Comparison of ENCODE assay signal across 9 cellular contexts in the genomic region with DNA sequence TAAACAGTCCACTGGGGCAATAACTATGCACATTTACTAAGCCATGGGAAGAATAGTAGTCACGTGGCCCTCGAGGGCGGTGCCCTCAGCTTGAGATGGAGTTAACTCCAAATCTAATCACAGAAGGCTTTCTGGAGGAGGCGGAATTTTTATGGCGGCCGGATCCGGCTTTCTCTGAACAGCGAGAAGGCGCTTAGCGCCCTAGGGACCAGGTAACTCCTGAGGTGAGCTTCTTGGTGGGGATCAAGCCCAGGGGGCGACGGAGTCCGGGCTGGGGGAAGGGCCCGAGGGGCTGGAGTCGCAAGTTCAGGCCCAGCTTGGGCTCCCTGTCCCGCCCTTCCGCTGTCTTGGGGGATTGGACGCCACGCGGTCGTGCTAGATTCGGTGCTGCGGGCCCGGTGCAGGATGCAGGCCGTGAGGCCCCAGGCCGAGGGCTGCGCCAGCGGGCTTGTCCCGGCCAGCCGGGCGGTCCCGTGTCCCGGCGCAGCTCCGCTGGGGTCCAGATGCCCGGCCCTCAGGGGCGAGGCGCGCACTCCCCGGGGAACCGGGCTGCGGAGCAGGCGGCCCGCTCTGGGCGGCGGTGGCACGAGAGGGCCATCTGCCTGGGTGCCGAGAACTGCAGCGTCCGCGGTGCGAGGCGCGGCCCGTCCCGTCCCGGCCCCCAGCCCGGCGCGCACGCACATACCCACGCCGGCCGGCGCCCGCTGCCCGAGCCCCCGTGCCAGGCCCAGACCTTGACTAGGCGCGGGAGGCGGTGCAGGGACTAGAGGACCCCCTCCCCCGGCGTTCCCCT. TPM values are rescaled to one million over a fixed set of nuclear protein-coding genes. Genes with fewer than 3 reads are reported as not detected.
DNase-seq lines count a peak whose midpoint lies in the region; ATAC-seq and TF ChIP-seq lines count a peak whose summit lies in the region.
"Had no signal": no experiment of that assay in that cellular context is flagged by ENCODE, and none has a peak within 500 bp of the region (broad histone marks: within the 10 kb centered on the region; RNA-seq: fewer than 3 reads in every experiment).

No MANE protein-coding gene starts in this region.

- H3K27ac ChIP-seq in H9 (ENCODE audit: insufficient read length, low read depth, low read length) = no peak overlapping the region
- peak overlapping the region; percentile 99 for H3K27ac ChIP-seq in angular gyrus (ENCODE audit: low read depth, low read length)
- H3K27ac ChIP-seq in skeletal muscle tissue (ENCODE audit: low read depth, low read length) = peak overlapping the region; percentile 85

- peaks cover 4% of the 10 kb centered on the region; the same call in 1 of the 2 replicates for H3K27me3 Mint-ChIP-seq in H9 (ENCODE audit: low read depth)
- no peaks in the 10 kb centered on the region for H3K27me3 Mint-ChIP-seq in Calu3 (ENCODE audit: unreplicated experiment)

- no peak overlapping the region for H3K56ac ChIP-seq in H9 (ENCODE audit: insufficient read length, low read depth, low read length)

- peaks cover 33 to 40% of the 10 kb centered on the region in 2 experiments for H3K4me1 Mint-ChIP-seq in H9
- peaks cover 22% of the 10 kb centered on the region for H3K4me1 Mint-ChIP-seq in Calu3 (ENCODE audit: low read depth, unreplicated experiment)

- no peak overlapping the region for H2BK12ac ChIP-seq in H9 (ENCODE audit: insufficient read length, low read depth, low read length)

- no peak overlapping the region for H3K23ac ChIP-seq in H9 (ENCODE audit: insufficient read length, low read depth, low read length)

- peaks cover 18% of the 10 kb centered on the region for H3K23me2 ChIP-seq in H9 (ENCODE audit: insufficient read length, low read depth, low read length, poor library complexity, severe bottlenecking)

- no peak overlapping the region for H3T11ph ChIP-seq in H9 (ENCODE audit: low read length)

- H3K14ac ChIP-seq in H9 (ENCODE audit: insufficient read depth, low read length) = peak overlapping the region; percentile 87

- H3K79me1 ChIP-seq in H9 (ENCODE audit: insufficient read depth, low read depth, low read length, poor library complexity, severe bottlenecking) = no peaks in the 10 kb centered on the region

- no peak overlapping the region for H2AK5ac ChIP-seq in H9 (ENCODE audit: insufficient read length, low read length)

- H3K79me2 ChIP-seq in H9 (ENCODE audit: insufficient read depth, low read length) = peaks cover 20% of the 10 kb centered on the region; the same call in 1 of the 2 replicates

- H4K20me1 ChIP-seq in H9 (ENCODE audit: control insufficient read depth, insufficient read depth, insufficient read length) = no peaks in the 10 kb centered on the region

- H3K27me3 ChIP-seq in H9 (ENCODE audit: insufficient read depth, low read length) (no peaks in the 10 kb centered on the region), skeletal muscle tissue (ENCODE audit: control insufficient read depth in 3 of 3, insufficient read depth in 3 of 3, low read length in 3 of 3) (no peaks in the 10 kb centered on the region)

- no peak overlapping the region for H3K4ac ChIP-seq in H9 (ENCODE audit: low read depth, low read length)

- peak overlapping the region; percentile 58 for H3K4me2 ChIP-seq in H9 (ENCODE audit: insufficient read depth, insufficient read length, low read length)

- no peak overlapping the region for H2BK15ac ChIP-seq in H9 (ENCODE audit: low read depth, low read length)

- ATAC-seq in HG03378 (IDR thresholded peaks at IDR 0.05; ENCODE audit: unreplicated experiment) = no peak

- H3K9me3 ChIP-seq in H9 (ENCODE audit: control insufficient read depth, low read depth, low read length) (no peaks in the 10 kb centered on the region), skeletal muscle tissue (ENCODE audit: control insufficient read depth in 3 of 3, low read length in 3 of 3) (no peaks in the 10 kb centered on the region)

- peak overlapping the region; percentile 84 to 89 for H3K4me3 Mint-ChIP-seq in H9
- no peak overlapping the region for H3K4me3 Mint-ChIP-seq in Calu3 (ENCODE audit: low read depth, unreplicated experiment)

- DNase-seq in H9 (peak; percentile 64), iPS-NIHi7 (ENCODE audit: extremely low spot score) (peak; percentile 27), NCI-H2227 (lab: John Stamatoyannopoulos, UW; ENCODE audit: unreplicated experiment) (no peak), Calu3 (no peak), KBM-7 (no peak)
- DNase-seq: NCI-H510A had no signal

- no peak overlapping the region for H4K5ac ChIP-seq in H9 (ENCODE audit: insufficient read length, low read depth, low read length)

- H3K36me3 Mint-ChIP-seq in H9 (ENCODE audit: insufficient read depth in 1 of 3, low read depth in 3 of 3) (peaks cover 19 to 24% (median 24%) of the 10 kb centered on the region in 3 experiments), Calu3 (ENCODE audit: insufficient read depth, unreplicated experiment) (peaks cover 34% of the 10 kb centered on the region)

- H2AFZ ChIP-seq in H9 (ENCODE audit: low read length) = no peak overlapping the region

- CTCF ChIA-PET in Calu3 (lab: Charles Lee) = no interaction called here

- no peak overlapping the region for H2BK5ac ChIP-seq in H9 (ENCODE audit: insufficient read length, low read length)

- H3K9me3 Mint-ChIP-seq in H9 (no peaks in the 10 kb centered on the region), Calu3 (ENCODE audit: low read depth, unreplicated experiment) (no peaks in the 10 kb centered on the region)

- TF ChIP-seq CTCF in H9 (conservative IDR thresholded peaks at IDR 0.05) (no peak), Calu3 (IDR thresholded peaks at IDR 0.05; ENCODE audit: unreplicated experiment) (no peak)

- no peak overlapping the region for H4K8ac ChIP-seq in H9 (replicated peaks; ENCODE audit: insufficient read length, low read depth, low read length)

- H2BK120ac ChIP-seq in H9 (ENCODE audit: low read depth, low read length, poor library complexity, severe bottlenecking) = no peak overlapping the region

- no TSS peak for BruUV-seq in Calu3 (replicated peaks; lab: Mats Ljungman, UMichigan)

- peak overlapping the region in 1 of 3 donors; percentile 35 for H3K4me3 ChIP-seq in skeletal muscle tissue (ENCODE audit: low read length in 3 of 3)

- H3K9ac ChIP-seq in H9 (ENCODE audit: extremely low read depth, insufficient read length, low read length) = peak overlapping the region; percentile 87
- peak overlapping the region in 1 of 3 donors; percentile 93 for H3K9ac ChIP-seq in skeletal muscle tissue (ENCODE audit: low read depth in 1 of 3, low read length in 3 of 3)

- in situ Hi-C loops in KBM-7 (cut with MboI; ENCODE audit: low pct_unique_long_range_greater_than_20kb, low sequenced_read_pairs) = no loop called here

- intact Hi-C loops in Calu3 (cut with micrococcal nuclease; ENCODE audit: unreplicated experiment) = no loop called here

- H3K18ac ChIP-seq in H9 (ENCODE audit: insufficient read length, low read depth, low read length) = peak overlapping the region; percentile 88

- H3K36me3 ChIP-seq in skeletal muscle tissue (ENCODE audit: control insufficient read depth in 3 of 3, insufficient read depth in 3 of 3, low read length in 3 of 3) = peaks cover 4 to 12% (median 9%) of the 10 kb centered on the region in 3 donors

- no peak overlapping the region for H2BK20ac ChIP-seq in H9 (ENCODE audit: low read depth, low read length, poor library complexity, severe bottlenecking)

- H4K91ac ChIP-seq in H9 (ENCODE audit: insufficient read length, low read depth, low read length) = peak overlapping the region; percentile 4

- H3K27ac Mint-ChIP-seq in H9 (peak overlapping the region; percentile 45 to 97 (median 91)), Calu3 (ENCODE audit: unreplicated experiment) (no peak overlapping the region)

- H3K4me1 ChIP-seq in H9 (ENCODE audit: insufficient read depth, low read length) (peaks cover 16% of the 10 kb centered on the region), skeletal muscle tissue (ENCODE audit: control insufficient read depth in 3 of 3, insufficient read depth in 3 of 3, low read length in 3 of 3) (peaks cover 30 to 36% (median 30%) of the 10 kb centered on the region in 3 donors)

- no CpG with 5 or more reads among the region's 73 CpGs for WGBS in H9 (ENCODE audit: extremely low coverage, insufficient read length, low lambda C conversion rate)

RNA-seq across cellular contexts. Expression of gene NSD1, which starts 1.7 kb away (rescaled TPM):
- total RNA-seq in H9 (2021) (197 and 213 TPM in 2 replicates), skeletal muscle tissue (57.4 TPM), Calu3 (2022) (61.4 and 65.3 TPM in 2 replicates)

RNA-seq across cellular contexts. Expression of gene FGFR4, which starts 45.2 kb away (rescaled TPM):
- total RNA-seq in H9 (2021) (52.8 and 56.3 TPM in 2 replicates), skeletal muscle tissue (51.1 TPM), Calu3 (2022) (275 and 291 TPM in 2 replicates)

Comparison
In these comparisons a context has a peak if more than half of its experiments do, and no peak if none do; other contexts are left out.
1. DNase-seq: peak in H9 (single experiment) and iPS-NIHi7 (single experiment); none in NCI-H2227 (single experiment), Calu3 (single experiment) and KBM-7 (single experiment).